In the genomic region with DNA sequence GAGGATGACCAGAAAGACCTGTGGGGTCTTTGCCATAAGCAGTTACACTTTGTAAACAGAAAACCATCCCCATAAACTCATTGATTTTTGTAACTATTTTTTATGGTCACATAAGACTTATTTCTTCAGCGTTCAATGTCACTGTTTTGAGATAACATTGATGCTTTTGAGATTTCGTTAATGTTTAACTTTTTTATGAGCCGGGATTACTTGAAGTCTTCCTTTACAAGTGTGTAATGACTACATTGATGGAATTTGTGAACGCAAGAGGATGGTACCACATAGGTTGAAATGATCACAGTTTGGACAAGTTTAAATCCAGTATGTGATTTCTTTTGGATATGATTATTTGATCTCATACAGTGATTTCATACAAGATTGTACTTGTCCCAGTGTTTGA, we compare ENCODE assay signal across 9 cellular contexts. TPM values are rescaled to one million over a fixed set of nuclear protein-coding genes. Genes with fewer than 3 reads are reported as not detected.
A peak's percentile ranks its signal among the peaks of the same experiment; 100 is the strongest.
DNase-seq lines count a peak whose midpoint lies in the region; ATAC-seq, FAIRE-seq and TF ChIP-seq lines count a peak whose summit lies in the region.
"Had no signal": no experiment of that assay in that cellular context is flagged by ENCODE, and none has a peak within 500 bp of the region (broad histone marks: within the 10 kb centered on the region; RNA-seq: fewer than 3 reads in every experiment).

No MANE protein-coding gene starts in this region.

- H3K4me3 ChIP-seq in thoracic aorta, result peak overlapping the region; percentile 97

- H3K36me3 ChIP-seq in thoracic aorta, result no peaks in the 10 kb centered on the region

- no peaks in the 10 kb centered on the region for H3K9me3 Mint-ChIP-seq in activated T-cell treated with anti-CD3 and anti-CD28 coated beads, Interleukin-2, amount 50 U/mL, for 4 hours
- no peaks in the 10 kb centered on the region for H3K9me3 Mint-ChIP-seq in activated naive CD8-positive, alpha-beta T cell (ENCODE audit: low read depth)

- no peaks in the 10 kb centered on the region for H3K27me3 Mint-ChIP-seq in activated T-cell treated with anti-CD3 and anti-CD28 coated beads, Interleukin-2, amount 50 U/mL, for 4 hours (ENCODE audit: low read depth)
- no peaks in the 10 kb centered on the region for H3K27me3 Mint-ChIP-seq in activated naive CD8-positive, alpha-beta T cell

- no peak overlapping the region for H3K27ac ChIP-seq in thoracic aorta

- no peaks in the 10 kb centered on the region for H3K9me3 ChIP-seq in thoracic aorta

- H3K4me1 ChIP-seq in thoracic aorta (ENCODE audit: control insufficient read depth in 1 of 2, low read depth in 2 of 2), result peaks cover 10 to 23% of the 10 kb centered on the region in 2 donors

- FAIRE-seq in frontal cortex (lab: Jason Lieb, UNC), result no peak

- H3K4me1 Mint-ChIP-seq in activated T-cell treated with anti-CD3 and anti-CD28 coated beads, Interleukin-2, amount 50 U/mL, for 4 hours (ENCODE audit: low read depth), result peaks cover 48% of the 10 kb centered on the region
- H3K4me1 Mint-ChIP-seq in activated naive CD8-positive, alpha-beta T cell (ENCODE audit: low read depth), result peaks cover 57% of the 10 kb centered on the region

- no peaks in the 10 kb centered on the region for H3K27me3 ChIP-seq in thoracic aorta (replicated peaks; ENCODE audit: insufficient read depth)

- TF ChIP-seq CTCF in thoracic aorta (IDR thresholded peaks at IDR 0.05), result no peak

- H3K27ac Mint-ChIP-seq in activated naive CD8-positive, alpha-beta T cell, result no peak overlapping the region

- intact Hi-C loops in left colon (cut with DNase I, micrococcal nuclease), result no loop called here

- peak overlapping the region; percentile 90 for H3K4me3 Mint-ChIP-seq in activated T-cell treated with anti-CD3 and anti-CD28 coated beads, Interleukin-2, amount 50 U/mL, for 4 hours
- peak overlapping the region; percentile 89 for H3K4me3 Mint-ChIP-seq in activated naive CD8-positive, alpha-beta T cell

- no peak for DNase-seq in activated T-cell treated with anti-CD3 and anti-CD28 coated beads, Interleukin-2, amount 50 U/mL, for 4 hours
- DNase-seq in activated T-cell treated with anti-CD3 and anti-CD28 coated beads for 4 hours (no peak), left colon (no peak), thoracic aorta (ENCODE audit: low spot score) (no peak), COR-L47 (lab: John Stamatoyannopoulos, UW) (no peak), frontal cortex (ENCODE audit: low spot score in 2 of 2) (no peak)
- DNase-seq: DMS153 had no signal

- no peak for ATAC-seq in activated T-cell treated with anti-CD3 and anti-CD28 coated beads, Interleukin-2, amount 50 U/mL, for 4 hours
- ATAC-seq in left colon, result peak; percentile 15
- no peak for ATAC-seq in thoracic aorta (ENCODE audit: insufficient number of reproducible peaks, low FRiP score, low read depth)
- no peak for ATAC-seq in activated CD4-positive, CD25-positive, alpha-beta regulatory T cell treated with anti-CD3 and anti-CD28 coated beads, Interleukin-2, amount 50 U/mL, for 24 hours

- peaks cover 6% of the 10 kb centered on the region for H3K36me3 Mint-ChIP-seq in activated T-cell treated with anti-CD3 and anti-CD28 coated beads, Interleukin-2, amount 50 U/mL, for 4 hours (ENCODE audit: insufficient read depth)
- H3K36me3 Mint-ChIP-seq in activated naive CD8-positive, alpha-beta T cell, result peaks cover 8% of the 10 kb centered on the region

RNA-seq across cellular contexts. Expression of a gene that starts 1.8 kb away (rescaled TPM):
- total RNA-seq in activated T-cell treated with anti-CD3 and anti-CD28 coated beads, Interleukin-2, amount 50 U/mL, for 4 hours, result 10 to 100 TPM; 16.1 to 18.9 (median 17.8) TPM
- total RNA-seq in left colon, result 100 to 1,000 TPM; 131 to 160 TPM
- 10 to 100 TPM; 12.2 to 25.8 TPM for total RNA-seq in thoracic aorta
- 64.0 TPM for total RNA-seq in frontal cortex
